7 cellular contexts compared by ENCODE assay signal in the genomic region with DNA sequence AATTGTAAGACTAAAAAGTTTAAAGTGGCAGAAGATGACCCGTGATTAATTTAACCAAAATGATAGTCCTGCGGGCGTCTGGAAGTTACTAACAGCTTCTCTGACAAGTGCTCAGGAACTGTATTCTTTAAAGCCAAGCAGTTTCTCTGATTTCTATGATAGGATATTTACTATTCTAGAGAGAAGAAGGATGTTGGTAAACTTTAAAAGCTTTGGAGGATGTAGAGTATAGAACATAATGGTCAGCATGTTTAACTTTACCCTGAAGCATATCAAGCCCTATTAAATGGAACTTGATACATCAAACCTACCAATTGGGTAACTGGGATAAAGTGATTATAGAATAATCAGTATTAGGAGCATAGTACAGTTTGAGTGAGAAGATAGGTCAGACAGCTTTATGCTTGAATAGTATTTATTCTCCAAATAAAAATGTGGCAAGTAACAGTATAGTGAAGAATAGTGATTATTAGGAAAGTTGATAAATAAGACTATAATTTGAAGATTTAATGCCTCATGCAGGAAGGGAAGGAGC. TPM values are rescaled to one million over a fixed set of nuclear protein-coding genes. Genes with fewer than 3 reads are reported as not detected.
A peak's percentile ranks its signal among the peaks of the same experiment; 100 is the strongest.
DNase-seq lines count a peak whose midpoint lies in the region; ATAC-seq and TF ChIP-seq lines count a peak whose summit lies in the region.

No MANE protein-coding gene starts in this region.

- H3K36me3 Mint-ChIP-seq in H9 (ENCODE audit: insufficient read depth in 1 of 3, low read depth in 3 of 3): no peaks in the 10 kb centered on the region; a peak in 1 of 7 replicates

- H3K4me1 ChIP-seq in H9 (ENCODE audit: insufficient read depth, low read length): peaks cover 3% of the 10 kb centered on the region; the same call in 1 of the 2 replicates
- H3K4me1 ChIP-seq in fibroblast of lung (ENCODE audit: control insufficient read depth, extremely low read depth, insufficient read depth, low read length): peaks cover 12% of the 10 kb centered on the region
- H3K4me1 ChIP-seq in skeletal muscle satellite cell (ENCODE audit: control insufficient read depth, insufficient read depth, low read length): peaks cover 23% of the 10 kb centered on the region

- no peaks in the 10 kb centered on the region for H3K79me1 ChIP-seq in H9 (ENCODE audit: insufficient read depth, low read depth, low read length, poor library complexity, severe bottlenecking)

- no peak overlapping the region for H3K23ac ChIP-seq in H9 (ENCODE audit: insufficient read length, low read depth, low read length)

- no peak overlapping the region for H3K56ac ChIP-seq in H9 (ENCODE audit: insufficient read length, low read depth, low read length)

- no peak overlapping the region for H2AK5ac ChIP-seq in H9 (ENCODE audit: insufficient read length, low read length)

- no peak overlapping the region for H4K91ac ChIP-seq in H9 (ENCODE audit: insufficient read length, low read depth, low read length)

- H3K27me3 ChIP-seq in H9 (ENCODE audit: insufficient read depth, low read length) (no peaks in the 10 kb centered on the region), fibroblast of lung (ENCODE audit: control insufficient read depth, insufficient read depth, low read length) (no peaks in the 10 kb centered on the region), skeletal muscle satellite cell (ENCODE audit: control insufficient read depth, insufficient read depth, low read length) (no peaks in the 10 kb centered on the region)

- no peak overlapping the region for H2BK120ac ChIP-seq in H9 (ENCODE audit: low read depth, low read length, poor library complexity, severe bottlenecking)

- no peak overlapping the region for H3K14ac ChIP-seq in H9 (ENCODE audit: insufficient read depth, low read length)

- no peak overlapping the region for H2BK12ac ChIP-seq in H9 (ENCODE audit: insufficient read length, low read depth, low read length)

- no peak overlapping the region for H3K27ac Mint-ChIP-seq in H9

- H3K23me2 ChIP-seq in H9 (ENCODE audit: insufficient read length, low read depth, low read length, poor library complexity, severe bottlenecking): peaks cover 19% of the 10 kb centered on the region

- no peak for DNase-seq in H9
- DNase-seq in RKO (ENCODE audit: low spot score): peak; percentile 37
- no peak for DNase-seq in fibroblast of lung (ENCODE audit: low read depth in 2 of 2)
- no peak for DNase-seq in NCI-H446 (lab: John Stamatoyannopoulos, UW)
- DNase-seq in ACHN: no peak

- peak overlapping the region; percentile 88 to 91 for H3K4me3 Mint-ChIP-seq in H9

- H3K4me1 Mint-ChIP-seq in H9: peaks cover 53 to 64% of the 10 kb centered on the region in 2 experiments

- H3K79me2 ChIP-seq in H9 (ENCODE audit: insufficient read depth, low read length): no peaks in the 10 kb centered on the region
- H3K79me2 ChIP-seq in fibroblast of lung (ENCODE audit: control insufficient read depth, insufficient read depth, low read length): peaks cover 43% of the 10 kb centered on the region

- no peak overlapping the region for H2BK15ac ChIP-seq in H9 (ENCODE audit: low read depth, low read length)

- peaks cover 3% of the 10 kb centered on the region; the same call in 1 of the 2 replicates for H3K27me3 Mint-ChIP-seq in H9 (ENCODE audit: low read depth)

- H3K9me3 ChIP-seq in H9 (ENCODE audit: control insufficient read depth, low read depth, low read length) (no peaks in the 10 kb centered on the region), fibroblast of lung (ENCODE audit: control insufficient read depth, insufficient read depth, low read depth, low read length) (no peaks in the 10 kb centered on the region), skeletal muscle satellite cell (replicated peaks; ENCODE audit: low read length) (no peaks in the 10 kb centered on the region)

- no peak overlapping the region for H3K18ac ChIP-seq in H9 (ENCODE audit: insufficient read length, low read depth, low read length)

- H4K5ac ChIP-seq in H9 (ENCODE audit: insufficient read length, low read depth, low read length): no peak overlapping the region

- no peak overlapping the region for H3K4ac ChIP-seq in H9 (ENCODE audit: low read depth, low read length)

- H3K36me3 ChIP-seq in fibroblast of lung (ENCODE audit: control insufficient read depth, insufficient read depth, low read length) (no peaks in the 10 kb centered on the region), skeletal muscle satellite cell (ENCODE audit: insufficient read depth, low read length) (no peaks in the 10 kb centered on the region)

- in situ Hi-C loops in ACHN (cut with HindIII; ENCODE audit: low pct_ligation_motif_present, low pct_unique_long_range_greater_than_20kb, low sequenced_read_pairs): no loop called here

- TF ChIP-seq CTCF in H9 (conservative IDR thresholded peaks at IDR 0.05) (no peak), fibroblast of lung (conservative IDR thresholded peaks at IDR 0.05 in 1 of 2, IDR thresholded peaks at IDR 0.05 in 1 of 2; ENCODE audit: low read depth in 1 of 2, low read length in 2 of 2) (no peak)

- H4K8ac ChIP-seq in H9 (replicated peaks; ENCODE audit: insufficient read length, low read depth, low read length): no peak overlapping the region

- H4K20me1 ChIP-seq in H9 (ENCODE audit: control insufficient read depth, insufficient read depth, insufficient read length) (no peaks in the 10 kb centered on the region), fibroblast of lung (ENCODE audit: control insufficient read depth, extremely low read depth, insufficient read depth, low read length) (no peaks in the 10 kb centered on the region)

- H3K27ac ChIP-seq in H9 (ENCODE audit: insufficient read length, low read depth, low read length) (no peak overlapping the region), fibroblast of lung (ENCODE audit: insufficient read depth, low read length) (no peak overlapping the region)

- H3K4me2 ChIP-seq in H9 (ENCODE audit: insufficient read depth, insufficient read length, low read length) (no peak overlapping the region), fibroblast of lung (ENCODE audit: extremely low read depth, insufficient read depth, low read length) (peak overlapping the region; percentile 94), skeletal muscle satellite cell (ENCODE audit: low read length) (peak overlapping the region; percentile 99)

- no peak for ATAC-seq in GM18907 (IDR thresholded peaks at IDR 0.05; ENCODE audit: unreplicated experiment)

- H2BK20ac ChIP-seq in H9 (ENCODE audit: low read depth, low read length, poor library complexity, severe bottlenecking): no peak overlapping the region

- WGBS in H9 (ENCODE audit: extremely low coverage, insufficient read length, low lambda C conversion rate): no CpG with 5 or more reads among the region's 3 CpGs

- H3K4me3 ChIP-seq in fibroblast of lung (replicated peaks in 1 of 4; ENCODE audit: control extremely low read depth in 1 of 4, insufficient read depth in 1 of 4, low read depth in 3 of 4, low read length in 4 of 4) (peak overlapping the region; percentile 58 to 96 (median 78)), skeletal muscle satellite cell (ENCODE audit: low read length) (peak overlapping the region; percentile 75)

- no peak overlapping the region for H3T11ph ChIP-seq in H9 (ENCODE audit: low read length)

- no peaks in the 10 kb centered on the region; a peak in 1 of 5 replicates for H3K9me3 Mint-ChIP-seq in H9

- H3K9ac ChIP-seq in H9 (ENCODE audit: extremely low read depth, insufficient read length, low read length): no peak overlapping the region
- H3K9ac ChIP-seq in fibroblast of lung (ENCODE audit: insufficient read depth, low read length): no peak overlapping the region
- peak overlapping the region; percentile 69 for H3K9ac ChIP-seq in skeletal muscle satellite cell (ENCODE audit: low read depth, low read length)

- H2AFZ ChIP-seq in H9 (ENCODE audit: low read length) (no peak overlapping the region), fibroblast of lung (ENCODE audit: low read length) (no peak overlapping the region)

- no peak overlapping the region for H2BK5ac ChIP-seq in H9 (ENCODE audit: insufficient read length, low read length)

RNA-seq across cellular contexts. Expression of gene STIM2, which starts 1.8 kb away (rescaled TPM):
- 25.8 and 26.2 TPM in 2 replicates for total RNA-seq in H9 (2021)
- total RNA-seq in fibroblast of lung: 19.0 and 33.0 TPM in 2 replicates
- 19.0 and 32.6 TPM in 2 replicates for polyA plus RNA-seq in fibroblast of lung
- 14.0 and 21.2 TPM in 2 replicates for polyA plus RNA-seq in fibroblast of lung (2012)
- polyA minus RNA-seq in fibroblast of lung (ENCODE audit: low replicate concordance): 15.7 and 22.1 TPM in 2 replicates
- 12.7 and 15.7 TPM in 2 replicates for total RNA-seq in skeletal muscle satellite cell (2012; rRNA removed)
